ENCODE assay signal across 8 cellular contexts in genomic region chrX:23008431-23009099, GRCh38. TPM values are rescaled to one million over a fixed set of nuclear protein-coding genes. Genes with fewer than 3 reads are reported as not detected.
DNase-seq lines count a peak whose midpoint lies in the region; ATAC-seq and TF ChIP-seq lines count a peak whose summit lies in the region.

No MANE protein-coding gene starts in this region.

- DNase-seq in COLO829 (ENCODE audit: low spot score) (peak; percentile 2), HT-29 (ENCODE audit: low spot score) (peak; percentile 31), WTC11 (ENCODE audit: low spot score) (no peak), kidney epithelial cell (ENCODE audit: low read depth) (no peak), T-helper 17 cell (no peak), NCI-H510A treated with DMSO at 0.1 percent for 48 hours (lab: John Stamatoyannopoulos, UW) (no peak)
- no peak for DNase-seq in activated effector memory CD4-positive, alpha-beta T cell treated with anti-CD3 and anti-CD28 coated beads, Interleukin-2, amount 50 U/mL, for 16 hours

- no peaks in the 10 kb centered on the region for H3K27me3 ChIP-seq in kidney epithelial cell (ENCODE audit: control insufficient read depth, insufficient read depth, low read length)

- H3K4me3 Mint-ChIP-seq in WTC11 (no peak overlapping the region), T-helper 17 cell (no peak overlapping the region)

- POLR2A ChIA-PET in WTC11 (lab: Charles Lee), result no interaction called here

- H3K27me3 Mint-ChIP-seq in WTC11 (ENCODE audit: low read depth) (no peaks in the 10 kb centered on the region), T-helper 17 cell (no peaks in the 10 kb centered on the region)

- H3K27ac Mint-ChIP-seq in WTC11 (no peak overlapping the region), T-helper 17 cell (no peak overlapping the region)

- H3K36me3 Mint-ChIP-seq in WTC11 (no peaks in the 10 kb centered on the region; the same call in 1 of the 2 replicates), T-helper 17 cell (ENCODE audit: low read depth) (no peaks in the 10 kb centered on the region)

- H3K9me3 ChIP-seq in T-helper 17 cell (ENCODE audit: control insufficient read depth, low read length, poor library complexity, severe bottlenecking), result no peaks in the 10 kb centered on the region

- TF ChIP-seq CTCF in WTC11 (IDR thresholded peaks at IDR 0.05) (no peak), kidney epithelial cell (IDR thresholded peaks at IDR 0.05; ENCODE audit: insufficient read depth, low read length, poor library complexity, severe bottlenecking) (peak; percentile 56)

- peak; percentile 53 for ATAC-seq in WTC11
- no peak for ATAC-seq in HG03025 (IDR thresholded peaks at IDR 0.05; ENCODE audit: low FRiP score, unreplicated experiment)
- no peak for ATAC-seq in T-helper 17 cell

- H3K9me3 Mint-ChIP-seq in WTC11, result 0 out of 2 replicates have a peak, but pooled peaks cover 4% of the 10 kb centered on the region

- H3K4me1 Mint-ChIP-seq in WTC11 (no peaks in the 10 kb centered on the region), T-helper 17 cell (no peaks in the 10 kb centered on the region)

- no peak overlapping the region for H3K4me3 ChIP-seq in kidney epithelial cell (ENCODE audit: low read depth, low read length)

- H3K36me3 ChIP-seq in kidney epithelial cell (ENCODE audit: control insufficient read depth, insufficient read depth, low read length), result no peaks in the 10 kb centered on the region

- CTCF ChIA-PET in WTC11 (lab: Charles Lee), result interaction anchor here (0.6 to 1.3 kb wide), 10 partner anchors 9 to 1863 kb away, joined by 3 to 9 read pairs (median 3); no protein-coding TSS in a partner anchor

TF ChIP-seq in WTC11, 78 proteins besides CTCF, POLR2A, EP300 and RAD21:
- TF ChIP-seq ZNF263 (CRISPR knock-in tag; IDR thresholded peaks at IDR 0.05; ENCODE audit: low read depth) (no peak), HMGA2 (CRISPR knock-in tag; IDR thresholded peaks at IDR 0.05) (no peak), PREB (CRISPR knock-in tag; IDR thresholded peaks at IDR 0.05; ENCODE audit: borderline replicate concordance) (no peak), FOXP1 (CRISPR knock-in tag; IDR thresholded peaks at IDR 0.05; ENCODE audit: borderline replicate concordance) (no peak), ATF1 (CRISPR knock-in tag; IDR thresholded peaks at IDR 0.05) (no peak), SMAD4 (CRISPR knock-in tag; IDR thresholded peaks at IDR 0.05) (no peak), STAT6 (CRISPR knock-in tag; conservative IDR thresholded peaks at IDR 0.05; ENCODE audit: low read depth) (no peak), RELA (CRISPR knock-in tag; IDR thresholded peaks at IDR 0.05; ENCODE audit: borderline replicate concordance) (no peak), IRF2 (CRISPR knock-in tag; IDR thresholded peaks at IDR 0.05; ENCODE audit: borderline replicate concordance, low read depth) (no peak), AFF4 (CRISPR knock-in tag; IDR thresholded peaks at IDR 0.05; ENCODE audit: borderline replicate concordance) (no peak), ELF4 (CRISPR knock-in tag; IDR thresholded peaks at IDR 0.05; ENCODE audit: low read depth) (no peak), TCF7 (CRISPR knock-in tag; IDR thresholded peaks at IDR 0.05; ENCODE audit: low read depth) (no peak), EMX1 (CRISPR knock-in tag; IDR thresholded peaks at IDR 0.05) (no peak)

RNA-seq across cellular contexts. Expression of gene DDX53, which starts 8.8 kb away (rescaled TPM):
- not detected in 2 replicates for total RNA-seq in HT-29 (2014; rRNA removed; shearing (Covaris generic))
- not detected in 3 replicates for total RNA-seq in WTC11 (2021)
- not detected in 2 replicates for total RNA-seq in kidney epithelial cell
- total RNA-seq in T-helper 17 cell, result not detected

Comparison
In these comparisons a context has a peak if more than half of its experiments do, and no peak if none do; other contexts are left out.
1. DNase-seq: peak in COLO829 (single experiment) and HT-29 (single experiment); none in WTC11 (single experiment), kidney epithelial cell (single experiment), T-helper 17 cell (0 of 3), activated effector memory CD4-positive, alpha-beta T cell treated with anti-CD3 and anti-CD28 coated beads, Interleukin-2, amount 50 U/mL, for 16 hours (single experiment) and NCI-H510A treated with DMSO at 0.1 percent for 48 hours (single experiment).